Comparison of ENCODE assay signal across 9 cellular contexts in genomic region chr9:136619742-136620440, GRCh38. TPM values are rescaled to one million over a fixed set of nuclear protein-coding genes. Genes with fewer than 3 reads are reported as not detected.
DNase-seq lines count a peak whose midpoint lies in the region; ATAC-seq and TF ChIP-seq lines count a peak whose summit lies in the region.
"Had no signal": no experiment of that assay in that cellular context is flagged by ENCODE, and none has a peak within 500 bp of the region (broad histone marks: within the 10 kb centered on the region; RNA-seq: fewer than 3 reads in every experiment).

No MANE protein-coding gene starts in this region.

- peaks cover 5 to 47% (median 24%) of the 10 kb centered on the region in 4 donors for H3K4me1 ChIP-seq in right lobe of liver
- peaks cover 17% of the 10 kb centered on the region for H3K4me1 ChIP-seq in CD8-positive, alpha-beta T cell (ENCODE audit: insufficient read depth, low read length)

- POLR2A ChIA-PET in CD8-positive, alpha-beta T cell (lab: Charles Lee) = no interaction called here
- POLR2A ChIA-PET in activated CD8-positive, alpha-beta T cell treated with anti-CD3 and anti-CD28 coated beads, Interleukin-2, amount 10 ng/mL, durations not matched to agents 7 days and 5 days (lab: Charles Lee) = no interaction called here

- in situ Hi-C loops in KBM-7 (cut with MboI; ENCODE audit: low pct_unique_long_range_greater_than_20kb, low sequenced_read_pairs) = loop anchor here (10.0 kb wide), 1 partner anchor 115 kb away; no protein-coding TSS in a partner anchor

- H3K9me3 Mint-ChIP-seq in CD8-positive, alpha-beta T cell = no peaks in the 10 kb centered on the region
- no peaks in the 10 kb centered on the region for H3K9me3 Mint-ChIP-seq in activated CD8-positive, alpha-beta T cell treated with anti-CD3 and anti-CD28 coated beads, Interleukin-2, amount 10 ng/mL, durations not matched to agents 7 days and 5 days (ENCODE audit: insufficient read depth)
- H3K9me3 Mint-ChIP-seq: T-cell had no signal

- peak overlapping the region; percentile 74 to 92 (median 80) for H3K27ac ChIP-seq in right lobe of liver
- H3K27ac ChIP-seq in substantia nigra (ENCODE audit: low read depth, low read length, poor library complexity, severe bottlenecking) = peak overlapping the region; percentile 42
- H3K27ac ChIP-seq in CD8-positive, alpha-beta T cell (ENCODE audit: low read depth, low read length) = no peak overlapping the region

- H3K27me3 Mint-ChIP-seq in CD8-positive, alpha-beta T cell (ENCODE audit: low read depth) = no peaks in the 10 kb centered on the region
- H3K27me3 Mint-ChIP-seq in activated CD8-positive, alpha-beta T cell treated with anti-CD3 and anti-CD28 coated beads, Interleukin-2, amount 10 ng/mL, durations not matched to agents 7 days and 5 days (ENCODE audit: low read depth) = no peaks in the 10 kb centered on the region

- ATAC-seq in right lobe of liver = peak; percentile 84 to 86 (median 84)
- ATAC-seq in CD8-positive, alpha-beta T cell = no peak
- ATAC-seq in activated CD8-positive, alpha-beta T cell treated with anti-CD3 and anti-CD28 coated beads, Interleukin-2, amount 10 ng/mL, durations not matched to agents 7 days and 5 days = no peak
- ATAC-seq: T-cell had no signal

- no peak overlapping the region for H3K4me3 ChIP-seq in cardiac fibroblast (replicated peaks in 1 of 2; ENCODE audit: low read depth in 2 of 2, low read length in 2 of 2)
- no peak overlapping the region for H3K4me3 ChIP-seq in right lobe of liver
- no peak overlapping the region for H3K4me3 ChIP-seq in CD8-positive, alpha-beta T cell (ENCODE audit: low read depth, low read length)

- intact Hi-C loops in right lobe of liver (cut with DNase I) = loop anchor here (5.0 to 10.0 kb wide), 2 partner anchors 68 to 75 kb away; partner anchors contain the start of gene NOTCH1 (in 1 of the 2)
- intact Hi-C loops in CD8-positive, alpha-beta T cell (cut with DNase I, micrococcal nuclease) = no loop called here

- no peak overlapping the region for H3K27ac Mint-ChIP-seq in CD8-positive, alpha-beta T cell
- H3K27ac Mint-ChIP-seq in activated CD8-positive, alpha-beta T cell treated with anti-CD3 and anti-CD28 coated beads, Interleukin-2, amount 10 ng/mL, durations not matched to agents 7 days and 5 days = no peak overlapping the region
- H3K27ac Mint-ChIP-seq: T-cell had no signal

- no peaks in the 10 kb centered on the region for H3K9me3 ChIP-seq in right lobe of liver
- H3K9me3 ChIP-seq in CD8-positive, alpha-beta T cell (ENCODE audit: low read length) = no peaks in the 10 kb centered on the region

- peak; percentile 69 for TF ChIP-seq POLR2A in right lobe of liver (IDR thresholded peaks at IDR 0.05)

- CTCF ChIA-PET in CD8-positive, alpha-beta T cell (lab: Charles Lee) = interaction anchor here (1.8 kb wide), 1 partner anchor 132 kb away, joined by 8 read pairs; no protein-coding TSS in a partner anchor
- CTCF ChIA-PET in activated CD8-positive, alpha-beta T cell treated with anti-CD3 and anti-CD28 coated beads, Interleukin-2, amount 10 ng/mL, durations not matched to agents 7 days and 5 days (lab: Charles Lee) = no interaction called here

- DNase-seq in KBM-7 (peak; percentile 64), cardiac fibroblast (ENCODE audit: low read depth in 2 of 2) (peak; percentile 15 to 28), right lobe of liver (peak; percentile 95 to 98 (median 97)), substantia nigra (lab: John Stamatoyannopoulos, UW) (peak in 32 of 49 donors; percentile 22 to 76 (median 48)), kidney glomerular epithelial cell (lab: John Stamatoyannopoulos, UW) (no peak)
- no peak for DNase-seq in CD8-positive, alpha-beta T cell
- no peak for DNase-seq in activated effector memory CD4-positive, alpha-beta T cell treated with Interleukin-2 at 50 U/mL for 16 hours
- no peak for DNase-seq in activated CD8-positive, alpha-beta T cell treated with anti-CD3 and anti-CD28 coated beads, Interleukin-2, amount 10 ng/mL, durations not matched to agents 7 days and 5 days

- no peak for TF ChIP-seq CTCF in cardiac fibroblast (IDR thresholded peaks at IDR 0.05; ENCODE audit: low read depth, low read length)
- peak in 1 of 4 donors; percentile 15 for TF ChIP-seq CTCF in right lobe of liver (IDR thresholded peaks at IDR 0.05)
- TF ChIP-seq CTCF in CD8-positive, alpha-beta T cell (IDR thresholded peaks at IDR 0.05) = no peak

- H3K4me1 Mint-ChIP-seq in CD8-positive, alpha-beta T cell (ENCODE audit: low read depth) = no peaks in the 10 kb centered on the region
- peaks cover 18% of the 10 kb centered on the region for H3K4me1 Mint-ChIP-seq in activated CD8-positive, alpha-beta T cell treated with anti-CD3 and anti-CD28 coated beads, Interleukin-2, amount 10 ng/mL, durations not matched to agents 7 days and 5 days (ENCODE audit: low read depth)

- no peaks in the 10 kb centered on the region for H3K36me3 Mint-ChIP-seq in CD8-positive, alpha-beta T cell
- H3K36me3 Mint-ChIP-seq in activated CD8-positive, alpha-beta T cell treated with anti-CD3 and anti-CD28 coated beads, Interleukin-2, amount 10 ng/mL, durations not matched to agents 7 days and 5 days (ENCODE audit: low read depth) = no peaks in the 10 kb centered on the region
- H3K36me3 Mint-ChIP-seq: T-cell had no signal

- no peaks in the 10 kb centered on the region for H3K36me3 ChIP-seq in right lobe of liver
- no peaks in the 10 kb centered on the region for H3K36me3 ChIP-seq in CD8-positive, alpha-beta T cell (ENCODE audit: insufficient read depth, low read length)

- no peak overlapping the region for H3K4me3 Mint-ChIP-seq in CD8-positive, alpha-beta T cell
- H3K4me3 Mint-ChIP-seq in activated CD8-positive, alpha-beta T cell treated with anti-CD3 and anti-CD28 coated beads, Interleukin-2, amount 10 ng/mL, durations not matched to agents 7 days and 5 days = no peak overlapping the region
- H3K4me3 Mint-ChIP-seq: T-cell had no signal

- WGBS in right lobe of liver (ENCODE audit: insufficient coverage, low coverage, low lambda C conversion rate, missing lambda C conversion rate) = no CpG with 5 or more reads among the region's 26 CpGs

- no peaks in the 10 kb centered on the region for H3K27me3 ChIP-seq in right lobe of liver
- H3K27me3 ChIP-seq in CD8-positive, alpha-beta T cell (ENCODE audit: insufficient read depth, low read length) = no peaks in the 10 kb centered on the region

RNA-seq across cellular contexts. Expression of gene EGFL7, which starts 42.8 kb away (rescaled TPM):
- 10 to 100 TPM; 26.7 to 54.2 (median 45.8) TPM for total RNA-seq in right lobe of liver
- total RNA-seq in CD8-positive, alpha-beta T cell = not detected
- 1 to 10 TPM; 1.9 TPM for total RNA-seq in activated CD8-positive, alpha-beta T cell treated with anti-CD3 and anti-CD28 coated beads, Interleukin-2, amount 10 ng/mL, durations not matched to agents 7 days and 5 days

Comparison
In these comparisons a context has a peak if more than half of its experiments do, and no peak if none do; other contexts are left out.
1. DNase-seq: peak in KBM-7 (single experiment), cardiac fibroblast (2 of 2), right lobe of liver (3 of 3) and substantia nigra (32 of 49); none in kidney glomerular epithelial cell (single experiment), CD8-positive, alpha-beta T cell (0 of 7), activated effector memory CD4-positive, alpha-beta T cell treated with Interleukin-2 at 50 U/mL for 16 hours (single experiment) and activated CD8-positive, alpha-beta T cell treated with anti-CD3 and anti-CD28 coated beads, Interleukin-2, amount 10 ng/mL, durations not matched to agents 7 days and 5 days (single experiment).
2. ATAC-seq: peak in right lobe of liver (4 of 4); none in CD8-positive, alpha-beta T cell (single experiment) and activated CD8-positive, alpha-beta T cell treated with anti-CD3 and anti-CD28 coated beads, Interleukin-2, amount 10 ng/mL, durations not matched to agents 7 days and 5 days (single experiment).
3. RNA of gene EGFL7, which starts 42.8 kb away (total RNA-seq): 26.7 to 54.2 TPM in right lobe of liver; 1.9 TPM in activated CD8-positive, alpha-beta T cell treated with anti-CD3 and anti-CD28 coated beads, Interleukin-2, amount 10 ng/mL, durations not matched to agents 7 days and 5 days and not detected in CD8-positive, alpha-beta T cell; every median in the first group is over 4 times any median in the second.
4. intact Hi-C loops: an anchor here in right lobe of liver (5.0 to 10.0 kb wide); none called in CD8-positive, alpha-beta T cell.